1 cellular context compared by ENCODE assay signal in the genomic region with DNA sequence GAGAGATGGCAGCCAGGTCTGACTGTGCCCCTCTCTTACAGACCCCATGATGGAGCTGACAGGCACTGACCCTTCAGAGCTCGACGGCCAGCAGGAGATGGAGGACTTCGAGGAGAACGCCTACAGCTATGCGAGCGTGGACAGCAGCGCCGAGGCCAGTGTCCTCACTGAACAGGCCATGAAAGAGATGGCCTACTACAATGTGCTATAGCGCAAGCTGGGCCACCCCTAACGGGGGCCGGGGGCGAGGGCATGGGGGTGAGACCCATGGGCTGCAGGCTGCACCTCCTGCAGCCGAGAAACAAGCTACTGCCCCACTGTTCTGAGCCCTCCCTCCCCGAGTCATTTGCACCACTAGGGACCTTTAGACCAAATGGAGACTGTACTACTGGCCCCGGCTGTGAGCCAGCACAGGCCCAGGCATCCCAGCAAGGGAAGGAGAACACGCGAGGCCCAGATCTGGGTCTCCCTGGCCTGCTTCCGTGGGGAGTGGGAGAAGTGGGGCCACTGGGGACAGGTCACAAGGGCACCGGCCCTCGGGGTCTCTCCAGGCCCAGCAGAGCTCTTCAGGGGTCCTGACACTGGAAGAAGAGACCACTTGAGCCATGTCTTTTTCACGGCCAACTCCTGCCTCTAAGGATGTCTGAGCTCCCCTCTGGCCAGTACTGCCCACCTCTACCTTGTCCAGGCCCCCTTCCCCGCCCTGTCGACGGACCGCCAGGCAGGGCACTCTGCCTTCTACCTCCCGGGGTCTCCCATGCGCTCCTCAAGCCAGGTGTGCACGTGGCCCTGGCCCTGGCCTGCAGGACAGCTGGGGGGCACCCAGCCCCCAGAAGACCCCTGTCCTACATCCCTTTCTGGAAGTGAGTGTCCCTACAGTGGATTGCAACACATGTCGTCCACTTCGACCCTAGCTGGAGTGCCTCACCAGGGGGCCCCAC.
TF ChIP-seq lines count a peak whose summit lies in the region.

No MANE protein-coding gene starts in this region.

TF ChIP-seq in GM23338, 12 proteins besides CTCF, POLR2A, EP300 and RAD21 (continued from another document):
- TF ChIP-seq, protein P1, sequence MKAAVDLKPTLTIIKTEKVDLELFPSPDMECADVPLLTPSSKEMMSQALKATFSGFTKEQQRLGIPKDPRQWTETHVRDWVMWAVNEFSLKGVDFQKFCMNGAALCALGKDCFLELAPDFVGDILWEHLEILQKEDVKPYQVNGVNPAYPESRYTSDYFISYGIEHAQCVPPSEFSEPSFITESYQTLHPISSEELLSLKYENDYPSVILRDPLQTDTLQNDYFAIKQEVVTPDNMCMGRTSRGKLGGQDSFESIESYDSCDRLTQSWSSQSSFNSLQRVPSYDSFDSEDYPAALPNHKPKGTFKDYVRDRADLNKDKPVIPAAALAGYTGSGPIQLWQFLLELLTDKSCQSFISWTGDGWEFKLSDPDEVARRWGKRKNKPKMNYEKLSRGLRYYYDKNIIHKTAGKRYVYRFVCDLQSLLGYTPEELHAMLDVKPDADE (IDR thresholded peaks at IDR 0.05), result no peak
